Comparison of ENCODE assay signal across 26 cellular contexts in genomic region chr15:32692286-32692685, GRCh38. TPM values are rescaled to one million over a fixed set of nuclear protein-coding genes. Genes with fewer than 3 reads are reported as not detected.
DNase-seq lines count a peak whose midpoint lies in the region; ATAC-seq, FAIRE-seq and TF ChIP-seq lines count a peak whose summit lies in the region.
"Had no signal": no experiment of that assay in that cellular context is flagged by ENCODE, and none has a peak within 500 bp of the region (broad histone marks: within the 10 kb centered on the region; RNA-seq: fewer than 3 reads in every experiment).

No MANE protein-coding gene starts in this region.

- peak overlapping the region; percentile 34 for H3K27ac ChIP-seq in hepatocyte
- no peak overlapping the region for H3K27ac ChIP-seq in small intestine (ENCODE audit: low read depth in 1 of 2, low read length in 1 of 2)
- no peak overlapping the region for H3K27ac ChIP-seq in brain microvascular endothelial cell
- H3K27ac ChIP-seq: BLaER1 had no signal

- in situ Hi-C loops in brain microvascular endothelial cell (cut with HindIII; ENCODE audit: low pct_ligation_motif_present, low sequenced_read_pairs): no loop called here

- H3K9me2 ChIP-seq in hepatocyte (replicated peaks; ENCODE audit: insufficient read depth): no peaks in the 10 kb centered on the region

- intact Hi-C loops in sciatic nerve (cut with DNase I): no loop called here

- ATAC-seq in sciatic nerve: no peak
- ATAC-seq: GM12878 had no signal

- H3K27me3 ChIP-seq in hepatocyte (no peaks in the 10 kb centered on the region), small intestine (ENCODE audit: control insufficient read depth in 2 of 2, insufficient read depth in 2 of 2, low read length in 2 of 2) (no peaks in the 10 kb centered on the region), brain microvascular endothelial cell (replicated peaks) (no peaks in the 10 kb centered on the region)
- H3K27me3 ChIP-seq: BE2C, BLaER1 had no signal

- no peaks in the 10 kb centered on the region for H3K9me3 ChIP-seq in hepatocyte (ENCODE audit: low read depth)
- no peaks in the 10 kb centered on the region for H3K9me3 ChIP-seq in small intestine (ENCODE audit: control insufficient read depth, low read depth)
- H3K9me3 ChIP-seq: BE2C, BLaER1 had no signal

- H3K4me1 ChIP-seq in hepatocyte (ENCODE audit: insufficient read depth) (peaks cover 11% of the 10 kb centered on the region), small intestine (ENCODE audit: control insufficient read depth in 2 of 2, insufficient read depth in 1 of 2, low read depth in 1 of 2, low read length in 1 of 2) (peaks cover 0 to 4% of the 10 kb centered on the region in 2 donors)
- H3K4me1 ChIP-seq: BLaER1 had no signal

- no peaks in the 10 kb centered on the region for H4K20me1 ChIP-seq in hepatocyte (ENCODE audit: insufficient read depth, poor library complexity, severe bottlenecking)
- H4K20me1 ChIP-seq: BLaER1 had no signal

- no peaks in the 10 kb centered on the region for H3K79me2 ChIP-seq in hepatocyte

- no peak for DNase-seq in hepatocyte (ENCODE audit: low spot score)
- peak; percentile 67 for DNase-seq in small intestine
- no peak for DNase-seq in NCI-H524 (lab: John Stamatoyannopoulos, UW)
- DNase-seq in sciatic nerve (ENCODE audit: low spot score): no peak
- DNase-seq in brain microvascular endothelial cell: no peak
- DNase-seq: 8988T; ACHN; BE2C; CD4-positive, alpha-beta memory T cell; CD4-positive, CD25-positive, alpha-beta regulatory T cell; CD8-positive, alpha-beta memory T cell; COR-L47; DMS 273 treated with DMSO at 0.1 percent for 48 hours; DMS153; DMS53; DMS79; DND-41; EL; GDM1 had no signal

- FAIRE-seq in small intestine (lab: Jason Lieb, UNC): no peak
- FAIRE-seq: A204.1, GM12878, GM12892, GM18507 had no signal

- TF ChIP-seq CTCF in hepatocyte (IDR thresholded peaks at IDR 0.05; ENCODE audit: poor library complexity) (no peak), brain microvascular endothelial cell (IDR thresholded peaks at IDR 0.05; ENCODE audit: low read depth, low read length, missing control alignments) (no peak)

- 76% methylated on average over 2 of the region's 2 CpGs for WGBS in hepatocyte (ENCODE audit: low lambda C conversion rate, missing lambda C conversion rate)
- WGBS in small intestine, 3 donors: 22 to 76% (median 47%) methylated on average over 2 of the region's 2 CpGs

- no peaks in the 10 kb centered on the region for H3K36me3 ChIP-seq in hepatocyte (replicated peaks; ENCODE audit: insufficient read depth, low read depth)
- no peaks in the 10 kb centered on the region for H3K36me3 ChIP-seq in small intestine (ENCODE audit: control insufficient read depth in 2 of 2, insufficient read depth in 2 of 2, low read length in 2 of 2)
- no peaks in the 10 kb centered on the region for H3K36me3 ChIP-seq in brain microvascular endothelial cell (replicated peaks)
- H3K36me3 ChIP-seq: BE2C, BLaER1 had no signal

- H3K4me2 ChIP-seq in hepatocyte: no peak overlapping the region
- H3K4me2 ChIP-seq: BLaER1 had no signal

- H3K4me3 ChIP-seq in hepatocyte (no peak overlapping the region), small intestine (ENCODE audit: low read depth in 1 of 2, low read length in 2 of 2) (no peak overlapping the region), brain microvascular endothelial cell (ENCODE audit: low read depth, low read length) (no peak overlapping the region)
- H3K4me3 ChIP-seq: BLaER1, GM12878 had no signal

- no peak overlapping the region for H2AFZ ChIP-seq in hepatocyte

RNA-seq across cellular contexts. Expression of gene GREM1, which starts 25.5 kb away (rescaled TPM):
- 4.5 and 5.7 TPM in 2 replicates for total RNA-seq in hepatocyte
- 1.5 and 3.1 TPM in 2 replicates for polyA plus RNA-seq in hepatocyte
- 10 to 100 TPM in 1 of 3 donors, under 1 TPM in 2; 0.22 to 39.6 (median 0.54) TPM for polyA plus RNA-seq in small intestine
- 4.6 TPM for total RNA-seq in sciatic nerve
- total RNA-seq: CD4-positive, alpha-beta memory T cell; CD4-positive, CD25-positive, alpha-beta regulatory T cell; CD8-positive, alpha-beta memory T cell had no signal
- polyA plus RNA-seq: CD14-positive monocyte; CD4-positive, alpha-beta memory T cell; CD4-positive, CD25-positive, alpha-beta regulatory T cell; CD8-positive, alpha-beta memory T cell had no signal

RNA-seq across cellular contexts. Expression of gene SCG5, which starts 50.8 kb away (rescaled TPM):
- 2.0 and 5.2 TPM in 2 replicates for total RNA-seq in hepatocyte
- 3.5 and 9.8 TPM in 2 replicates for polyA plus RNA-seq in hepatocyte
- 10 to 100 TPM in 1 of 3 donors, 1 to 10 TPM in 2; 1.9 to 13.3 (median 4.0) TPM for polyA plus RNA-seq in small intestine
- total RNA-seq in sciatic nerve: 2.5 TPM
- total RNA-seq: G401 had no signal
- polyA plus RNA-seq: CD14-positive monocyte; CD8-positive, alpha-beta memory T cell had no signal
